1 cellular context compared by ENCODE assay signal in genomic region chr14:24678801-24679247, GRCh38.
TF ChIP-seq lines count a peak whose summit lies in the region.

No MANE protein-coding gene starts in this region.

TF ChIP-seq in HepG2, 621 proteins besides CTCF, POLR2A, EP300 and RAD21 (continued from another document and continues in another):
- TF ChIP-seq FOXP4 (CRISPR knock-in tag; IDR thresholded peaks at IDR 0.05) (no peak), TCF12 (IDR thresholded peaks at IDR 0.05) (no peak), TCF12 (CRISPR knock-in tag; IDR thresholded peaks at IDR 0.05) (no peak), MTF2 (CRISPR knock-in tag; IDR thresholded peaks at IDR 0.05; ENCODE audit: borderline replicate concordance) (peak; percentile 43; the same call in 1 of the 2 replicates), FOXK1 (CRISPR knock-in tag; IDR thresholded peaks at IDR 0.05; ENCODE audit: borderline replicate concordance, low read depth) (peak; percentile 40; the same call in 1 of the 2 replicates), ZNF230 (CRISPR knock-in tag; IDR thresholded peaks at IDR 0.05) (no peak), ZNF256 (CRISPR knock-in tag; conservative IDR thresholded peaks at IDR 0.05) (no peak), FOXK2 (IDR thresholded peaks at IDR 0.05) (no peak), CEBPG (CRISPR knock-in tag; IDR thresholded peaks at IDR 0.05) (peak; percentile 46; the same call in 1 of the 2 replicates), NFYB (CRISPR knock-in tag; IDR thresholded peaks at IDR 0.05) (no peak), ZNF138 (CRISPR knock-in tag; IDR thresholded peaks at IDR 0.05; ENCODE audit: low read depth) (no peak), ZNF343 (CRISPR knock-in tag; IDR thresholded peaks at IDR 0.05) (no peak), CHD2 (IDR thresholded peaks at IDR 0.05; ENCODE audit: low read depth, low read length) (no peak), STAT5B (CRISPR knock-in tag; IDR thresholded peaks at IDR 0.05) (no peak), FOXA1 (IDR thresholded peaks at IDR 0.05) (no peak), FOXA1 (CRISPR knock-in tag; IDR thresholded peaks at IDR 0.05) (peak; percentile 9; the same call in 1 of the 2 replicates), ZNF20 (CRISPR knock-in tag; IDR thresholded peaks at IDR 0.05) (no peak), TBX2 (CRISPR knock-in tag; IDR thresholded peaks at IDR 0.05; ENCODE audit: borderline replicate concordance) (peak; percentile 24; the same call in 1 of the 2 replicates), ZNF496 (CRISPR knock-in tag; IDR thresholded peaks at IDR 0.05; ENCODE audit: insufficient replicate concordance) (no peak), SSRP1 (CRISPR knock-in tag; IDR thresholded peaks at IDR 0.05) (no peak), DR1 (CRISPR knock-in tag; IDR thresholded peaks at IDR 0.05) (no peak), TFDP1 (CRISPR knock-in tag; IDR thresholded peaks at IDR 0.05; ENCODE audit: borderline replicate concordance) (peak; percentile 91), ZNF337 (CRISPR knock-in tag; IDR thresholded peaks at IDR 0.05; ENCODE audit: borderline replicate concordance, low read depth) (no peak), ZFX (CRISPR knock-in tag; IDR thresholded peaks at IDR 0.05; ENCODE audit: low read depth) (peak; percentile 31; the same call in 1 of the 2 replicates), ATF4 (CRISPR knock-in tag; IDR thresholded peaks at IDR 0.05) (peak in 1 of 2 experiments; percentile 66; a peak in 1 of 4 replicates), TCF7L2 (IDR thresholded peaks at IDR 0.05; ENCODE audit: low read depth, low read length) (no peak), ZNF143 (CRISPR knock-in tag; IDR thresholded peaks at IDR 0.05) (no peak), KLF16 (CRISPR knock-in tag; IDR thresholded peaks at IDR 0.05) (no peak; a peak in 2 of 4 replicates), HBP1 (CRISPR knock-in tag; IDR thresholded peaks at IDR 0.05; ENCODE audit: low read depth) (no peak), ZNF598 (CRISPR knock-in tag; IDR thresholded peaks at IDR 0.05; ENCODE audit: borderline replicate concordance) (peak; percentile 86; the same call in 1 of the 2 replicates), ATF5 (CRISPR knock-in tag; IDR thresholded peaks at IDR 0.05; ENCODE audit: low read depth) (no peak), NR2F6 (IDR thresholded peaks at IDR 0.05) (no peak), NR2F6 (CRISPR knock-in tag; IDR thresholded peaks at IDR 0.05) (peak; percentile 48; the same call in 1 of the 2 replicates), ZNF549 (CRISPR knock-in tag; IDR thresholded peaks at IDR 0.05) (no peak), ZNF329 (CRISPR knock-in tag; IDR thresholded peaks at IDR 0.05; ENCODE audit: low read depth) (no peak), ZNF800 (CRISPR knock-in tag; IDR thresholded peaks at IDR 0.05) (no peak), ZNF619 (CRISPR knock-in tag; IDR thresholded peaks at IDR 0.05) (no peak), ZFP90 (CRISPR knock-in tag; IDR thresholded peaks at IDR 0.05; ENCODE audit: borderline replicate concordance) (no peak), ZNF550 (CRISPR knock-in tag; IDR thresholded peaks at IDR 0.05; ENCODE audit: borderline replicate concordance) (no peak), THAP8 (CRISPR knock-in tag; IDR thresholded peaks at IDR 0.05; ENCODE audit: borderline replicate concordance) (no peak), SYNCRIP (IDR thresholded peaks at IDR 0.05; ENCODE audit: insufficient read depth, low read depth, low read length) (no peak), ZFP41 (CRISPR knock-in tag; IDR thresholded peaks at IDR 0.05; ENCODE audit: borderline replicate concordance) (no peak), ZNF136 (CRISPR knock-in tag; IDR thresholded peaks at IDR 0.05; ENCODE audit: low read depth) (no peak), IKZF1 (IDR thresholded peaks at IDR 0.05) (no peak), ZNF274 (CRISPR knock-in tag; IDR thresholded peaks at IDR 0.05) (no peak)
- TF ChIP-seq, protein P1, sequence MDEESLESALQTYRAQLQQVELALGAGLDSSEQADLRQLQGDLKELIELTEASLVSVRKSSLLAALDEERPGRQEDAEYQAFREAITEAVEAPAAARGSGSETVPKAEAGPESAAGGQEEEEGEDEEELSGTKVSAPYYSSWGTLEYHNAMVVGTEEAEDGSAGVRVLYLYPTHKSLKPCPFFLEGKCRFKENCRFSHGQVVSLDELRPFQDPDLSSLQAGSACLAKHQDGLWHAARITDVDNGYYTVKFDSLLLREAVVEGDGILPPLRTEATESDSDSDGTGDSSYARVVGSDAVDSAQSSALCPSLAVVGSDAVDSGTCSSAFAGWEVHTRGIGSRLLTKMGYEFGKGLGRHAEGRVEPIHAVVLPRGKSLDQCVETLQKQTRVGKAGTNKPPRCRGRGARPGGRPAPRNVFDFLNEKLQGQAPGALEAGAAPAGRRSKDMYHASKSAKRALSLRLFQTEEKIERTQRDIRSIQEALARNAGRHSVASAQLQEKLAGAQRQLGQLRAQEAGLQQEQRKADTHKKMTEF (CRISPR knock-in tag; IDR thresholded peaks at IDR 0.05): no peak; the same call in 1 of the 2 replicates
- TF ChIP-seq, protein P2, sequence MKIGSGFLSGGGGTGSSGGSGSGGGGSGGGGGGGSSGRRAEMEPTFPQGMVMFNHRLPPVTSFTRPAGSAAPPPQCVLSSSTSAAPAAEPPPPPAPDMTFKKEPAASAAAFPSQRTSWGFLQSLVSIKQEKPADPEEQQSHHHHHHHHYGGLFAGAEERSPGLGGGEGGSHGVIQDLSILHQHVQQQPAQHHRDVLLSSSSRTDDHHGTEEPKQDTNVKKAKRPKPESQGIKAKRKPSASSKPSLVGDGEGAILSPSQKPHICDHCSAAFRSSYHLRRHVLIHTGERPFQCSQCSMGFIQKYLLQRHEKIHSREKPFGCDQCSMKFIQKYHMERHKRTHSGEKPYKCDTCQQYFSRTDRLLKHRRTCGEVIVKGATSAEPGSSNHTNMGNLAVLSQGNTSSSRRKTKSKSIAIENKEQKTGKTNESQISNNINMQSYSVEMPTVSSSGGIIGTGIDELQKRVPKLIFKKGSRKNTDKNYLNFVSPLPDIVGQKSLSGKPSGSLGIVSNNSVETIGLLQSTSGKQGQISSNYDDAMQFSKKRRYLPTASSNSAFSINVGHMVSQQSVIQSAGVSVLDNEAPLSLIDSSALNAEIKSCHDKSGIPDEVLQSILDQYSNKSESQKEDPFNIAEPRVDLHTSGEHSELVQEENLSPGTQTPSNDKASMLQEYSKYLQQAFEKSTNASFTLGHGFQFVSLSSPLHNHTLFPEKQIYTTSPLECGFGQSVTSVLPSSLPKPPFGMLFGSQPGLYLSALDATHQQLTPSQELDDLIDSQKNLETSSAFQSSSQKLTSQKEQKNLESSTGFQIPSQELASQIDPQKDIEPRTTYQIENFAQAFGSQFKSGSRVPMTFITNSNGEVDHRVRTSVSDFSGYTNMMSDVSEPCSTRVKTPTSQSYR (CRISPR knock-in tag; IDR thresholded peaks at IDR 0.05; ENCODE audit: borderline replicate concordance): no peak
- TF ChIP-seq, protein P3, sequence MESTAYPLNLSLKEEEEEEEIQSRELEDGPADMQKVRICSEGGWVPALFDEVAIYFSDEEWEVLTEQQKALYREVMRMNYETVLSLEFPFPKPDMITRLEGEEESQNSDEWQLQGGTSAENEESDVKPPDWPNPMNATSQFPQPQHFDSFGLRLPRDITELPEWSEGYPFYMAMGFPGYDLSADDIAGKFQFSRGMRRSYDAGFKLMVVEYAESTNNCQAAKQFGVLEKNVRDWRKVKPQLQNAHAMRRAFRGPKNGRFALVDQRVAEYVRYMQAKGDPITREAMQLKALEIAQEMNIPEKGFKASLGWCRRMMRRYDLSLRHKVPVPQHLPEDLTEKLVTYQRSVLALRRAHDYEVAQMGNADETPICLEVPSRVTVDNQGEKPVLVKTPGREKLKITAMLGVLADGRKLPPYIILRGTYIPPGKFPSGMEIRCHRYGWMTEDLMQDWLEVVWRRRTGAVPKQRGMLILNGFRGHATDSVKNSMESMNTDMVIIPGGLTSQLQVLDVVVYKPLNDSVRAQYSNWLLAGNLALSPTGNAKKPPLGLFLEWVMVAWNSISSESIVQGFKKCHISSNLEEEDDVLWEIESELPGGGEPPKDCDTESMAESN (CRISPR knock-in tag; conservative IDR thresholded peaks at IDR 0.05): peak; percentile 42; the same call in 1 of the 2 replicates
- TF ChIP-seq, protein P4, sequence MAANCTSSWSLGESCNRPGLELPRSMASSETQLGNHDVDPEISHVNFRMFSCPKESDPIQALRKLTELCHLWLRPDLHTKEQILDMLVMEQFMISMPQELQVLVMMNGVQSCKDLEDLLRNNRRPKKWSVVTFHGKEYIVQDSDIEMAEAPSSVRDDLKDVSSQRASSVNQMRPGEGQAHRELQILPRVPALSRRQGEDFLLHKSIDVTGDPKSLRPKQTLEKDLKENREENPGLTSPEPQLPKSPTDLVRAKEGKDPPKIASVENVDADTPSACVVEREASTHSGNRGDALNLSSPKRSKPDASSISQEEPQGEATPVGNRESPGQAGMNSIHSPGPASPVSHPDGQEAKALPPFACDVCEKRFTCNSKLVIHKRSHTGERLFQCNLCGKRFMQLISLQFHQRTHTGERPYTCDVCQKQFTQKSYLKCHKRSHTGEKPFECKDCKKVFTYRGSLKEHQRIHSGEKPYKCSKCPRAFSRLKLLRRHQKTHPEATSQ (CRISPR knock-in tag; IDR thresholded peaks at IDR 0.05; ENCODE audit: borderline replicate concordance): no peak
- TF ChIP-seq, protein P5, sequence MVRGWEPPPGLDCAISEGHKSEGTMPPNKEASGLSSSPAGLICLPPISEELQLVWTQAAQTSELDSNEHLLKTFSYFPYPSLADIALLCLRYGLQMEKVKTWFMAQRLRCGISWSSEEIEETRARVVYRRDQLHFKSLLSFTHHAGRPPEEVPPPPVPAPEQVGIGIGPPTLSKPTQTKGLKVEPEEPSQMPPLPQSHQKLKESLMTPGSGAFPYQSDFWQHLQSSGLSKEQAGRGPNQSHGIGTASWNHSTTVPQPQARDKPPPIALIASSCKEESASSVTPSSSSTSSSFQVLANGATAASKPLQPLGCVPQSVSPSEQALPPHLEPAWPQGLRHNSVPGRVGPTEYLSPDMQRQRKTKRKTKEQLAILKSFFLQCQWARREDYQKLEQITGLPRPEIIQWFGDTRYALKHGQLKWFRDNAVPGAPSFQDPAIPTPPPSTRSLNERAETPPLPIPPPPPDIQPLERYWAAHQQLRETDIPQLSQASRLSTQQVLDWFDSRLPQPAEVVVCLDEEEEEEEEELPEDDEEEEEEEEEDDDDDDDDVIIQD (CRISPR knock-in tag; IDR thresholded peaks at IDR 0.05; ENCODE audit: low read depth): peak; percentile 79
